Comparison of ENCODE assay signal across 1 cellular context in the genomic region with DNA sequence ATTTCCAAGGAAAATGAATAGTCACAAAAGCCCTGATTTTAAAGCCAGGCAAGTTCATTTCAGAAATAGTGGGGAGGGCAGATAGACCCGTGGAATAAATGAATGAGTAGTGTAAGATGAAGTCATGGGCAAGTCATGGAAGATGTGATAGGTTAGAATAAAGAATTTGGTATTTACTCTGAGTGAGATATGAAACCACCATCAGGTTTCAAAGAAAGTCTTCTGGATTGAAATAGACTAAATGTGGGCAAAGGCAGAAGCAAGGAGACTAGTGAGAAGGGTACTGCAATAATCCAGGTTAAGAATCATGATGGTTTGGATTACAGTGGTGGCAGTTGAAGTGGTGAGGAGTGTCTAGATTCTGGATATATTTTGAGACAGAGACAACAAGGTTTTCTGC.
TF ChIP-seq lines count a peak whose summit lies in the region.

No MANE protein-coding gene starts in this region.

TF ChIP-seq in SK-N-SH treated with all-trans-retinoic acid at 6 μM for 48 hours, 23 proteins besides CTCF, POLR2A, EP300 and RAD21 (continued from another document):
- TF ChIP-seq BACH2 (CRISPR knock-in tag; IDR thresholded peaks at IDR 0.05; ENCODE audit: borderline replicate concordance) (no peak), ESRRG (CRISPR knock-in tag; IDR thresholded peaks at IDR 0.05) (no peak), ZFP3 (CRISPR knock-in tag; IDR thresholded peaks at IDR 0.05) (no peak), ZFP30 (CRISPR knock-in tag; IDR thresholded peaks at IDR 0.05) (no peak), ISL1 (CRISPR knock-in tag; IDR thresholded peaks at IDR 0.05) (no peak), GLIS3 (CRISPR knock-in tag; IDR thresholded peaks at IDR 0.05) (no peak), ZNF565 (CRISPR knock-in tag; conservative IDR thresholded peaks at IDR 0.05; ENCODE audit: low read depth) (no peak)
